8 cellular contexts compared by ENCODE assay signal in the genomic region with DNA sequence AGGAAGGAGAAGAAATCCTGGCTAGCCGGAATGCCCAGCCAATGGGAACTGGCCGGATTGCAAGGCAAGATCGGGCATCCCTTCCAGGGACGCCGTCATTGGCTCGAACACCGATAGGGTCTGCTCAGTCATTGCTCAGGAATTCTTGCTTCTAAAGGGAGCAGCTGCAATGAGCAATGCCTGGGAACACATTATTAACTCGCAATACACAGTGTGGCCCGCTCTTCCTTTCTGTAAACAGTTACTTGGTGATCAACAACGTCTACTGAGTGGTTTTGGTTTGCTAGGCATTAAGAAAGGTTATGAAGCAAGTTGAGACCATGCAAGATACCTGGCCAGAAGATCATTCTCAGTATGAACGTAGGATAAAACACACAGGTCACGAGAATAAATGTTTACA.
DNase-seq lines count a peak whose midpoint lies in the region; ATAC-seq and TF ChIP-seq lines count a peak whose summit lies in the region.

No MANE protein-coding gene starts in this region.

- H3K9me3 Mint-ChIP-seq in stimulated activated naive B cell treated with anti-CD40 and anti-IgM and Interleukin-4, amounts not matched to agents 10 μg/mL and 1 μg/mL and 100 μg/mL, for 72 hours = no peaks in the 10 kb centered on the region

- no peak overlapping the region for H3K4me3 ChIP-seq in skeletal muscle cell (ENCODE audit: low read depth, low read length)

- DNase-seq in H4 (ENCODE audit: low spot score) (peak; percentile 89), RPMI7951 (ENCODE audit: low read depth) (peak; percentile 90), fibroblast of peridontal ligament (ENCODE audit: extremely low read depth) (peak; percentile 94), skeletal muscle cell (ENCODE audit: low read depth) (peak; percentile 83), GM13977 (ENCODE audit: low spot score) (no peak), NCI-H1694 treated with DMSO at 0.1 percent for 48 hours (lab: John Stamatoyannopoulos, UW) (no peak), medulla oblongata (ENCODE audit: extremely low spot score) (no peak)
- DNase-seq in stimulated activated naive B cell treated with anti-CD40 and anti-IgM and Interleukin-4, amounts not matched to agents 10 μg/mL and 1 μg/mL and 100 μg/mL, for 72 hours = no peak

- H3K4me1 Mint-ChIP-seq in stimulated activated naive B cell treated with anti-CD40 and anti-IgM and Interleukin-4, amounts not matched to agents 10 μg/mL and 1 μg/mL and 100 μg/mL, for 72 hours = no peaks in the 10 kb centered on the region

- no peak for ATAC-seq in stimulated activated naive B cell treated with anti-CD40 and anti-IgM and Interleukin-4, amounts not matched to agents 10 μg/mL and 1 μg/mL and 100 μg/mL, for 72 hours (replicated peaks)

- in situ Hi-C loops in GM13977 (cut with MboI; ENCODE audit: low pct_unique_long_range_greater_than_20kb, low sequenced_read_pairs, unreplicated experiment) = no loop called here

- H3K4me3 Mint-ChIP-seq in stimulated activated naive B cell treated with anti-CD40 and anti-IgM and Interleukin-4, amounts not matched to agents 10 μg/mL and 1 μg/mL and 100 μg/mL, for 72 hours = no peak overlapping the region

- no peaks in the 10 kb centered on the region for H3K36me3 Mint-ChIP-seq in stimulated activated naive B cell treated with anti-CD40 and anti-IgM and Interleukin-4, amounts not matched to agents 10 μg/mL and 1 μg/mL and 100 μg/mL, for 72 hours

- H3K27ac Mint-ChIP-seq in stimulated activated naive B cell treated with anti-CD40 and anti-IgM and Interleukin-4, amounts not matched to agents 10 μg/mL and 1 μg/mL and 100 μg/mL, for 72 hours = no peak overlapping the region

- no peak for TF ChIP-seq CTCF in GM13977 (IDR thresholded peaks at IDR 0.05; ENCODE audit: extremely low read depth, insufficient read depth, missing control alignments)

- no peaks in the 10 kb centered on the region for H3K27me3 Mint-ChIP-seq in stimulated activated naive B cell treated with anti-CD40 and anti-IgM and Interleukin-4, amounts not matched to agents 10 μg/mL and 1 μg/mL and 100 μg/mL, for 72 hours

Comparison
In these comparisons a context has a peak if more than half of its experiments do, and no peak if none do; other contexts are left out.
1. DNase-seq: peak in H4 (single experiment), RPMI7951 (single experiment), fibroblast of peridontal ligament (single experiment) and skeletal muscle cell (single experiment); none in stimulated activated naive B cell treated with anti-CD40 and anti-IgM and Interleukin-4, amounts not matched to agents 10 μg/mL and 1 μg/mL and 100 μg/mL, for 72 hours (single experiment), GM13977 (single experiment), NCI-H1694 treated with DMSO at 0.1 percent for 48 hours (single experiment) and medulla oblongata (single experiment).